Comparison of ENCODE assay signal across 16 cellular contexts in the genomic region with DNA sequence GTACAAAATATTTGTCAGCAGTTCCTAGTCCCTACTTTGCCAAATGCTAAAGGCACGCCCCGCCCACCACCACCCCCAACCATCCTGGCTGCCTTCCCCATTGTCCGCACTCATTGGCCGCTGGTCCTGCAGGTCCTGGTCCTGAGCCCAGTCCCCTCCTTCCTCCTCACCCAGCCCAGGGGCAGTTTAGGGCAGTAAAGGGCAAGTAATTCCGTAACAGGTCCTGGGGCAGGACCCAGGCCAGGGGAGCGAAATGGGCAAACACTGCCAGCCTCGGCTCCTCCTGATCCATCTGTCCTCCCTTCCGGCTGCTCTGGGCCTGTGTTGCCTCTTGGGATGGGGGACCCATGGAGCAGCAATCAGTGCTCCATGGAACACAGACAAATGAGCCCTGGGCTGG. TPM values are rescaled to one million over a fixed set of nuclear protein-coding genes. Genes with fewer than 3 reads are reported as not detected.
DNase-seq lines count a peak whose midpoint lies in the region; ATAC-seq and TF ChIP-seq lines count a peak whose summit lies in the region.
"Had no signal": no experiment of that assay in that cellular context is flagged by ENCODE, and none has a peak within 500 bp of the region (broad histone marks: within the 10 kb centered on the region; RNA-seq: fewer than 3 reads in every experiment).

No MANE protein-coding gene starts in this region.

- H3K36me3 Mint-ChIP-seq in neural crest cell (ENCODE audit: low read depth): peaks cover 14% of the 10 kb centered on the region

- H3K4me1 Mint-ChIP-seq in neural crest cell: peaks cover 22% of the 10 kb centered on the region

- H3K4me1 ChIP-seq in upper lobe of left lung: peaks cover 0 to 14% (median 9%) of the 10 kb centered on the region in 4 donors

- no peak for ATAC-seq in upper lobe of left lung (ENCODE audit: low FRiP score in 2 of 2)
- ATAC-seq in HG02759 (IDR thresholded peaks at IDR 0.05; ENCODE audit: unreplicated experiment): no peak

- H3K27ac Mint-ChIP-seq in neural crest cell (ENCODE audit: unreplicated experiment): no peak overlapping the region
- H3K27ac Mint-ChIP-seq: CD4-positive, alpha-beta T cell had no signal

- H3K27me3 ChIP-seq in H7 (ENCODE audit: control insufficient read depth, insufficient read depth, low read length) (peaks cover 2% of the 10 kb centered on the region; the same call in 1 of the 2 replicates), upper lobe of left lung (no peaks in the 10 kb centered on the region)

- no peak for TF ChIP-seq CTCF in coronary artery (IDR thresholded peaks at IDR 0.05)
- no peak for TF ChIP-seq CTCF in neural crest cell (conservative IDR thresholded peaks at IDR 0.05)
- no peak for TF ChIP-seq CTCF in upper lobe of left lung (IDR thresholded peaks at IDR 0.05)

- no peaks in the 10 kb centered on the region for H3K9me3 ChIP-seq in upper lobe of left lung
- H3K9me3 ChIP-seq: HAP-1 had no signal

- H3K36me3 ChIP-seq in H7 (replicated peaks; ENCODE audit: control insufficient read depth, insufficient read depth, low read length) (peaks cover 3% of the 10 kb centered on the region), upper lobe of left lung (no peaks in the 10 kb centered on the region)

- H3K27ac ChIP-seq in coronary artery (no peak overlapping the region), upper lobe of left lung (no peak overlapping the region)

- H3K4me3 Mint-ChIP-seq in neural crest cell: peak overlapping the region; percentile 23

- H3K4me3 ChIP-seq in H7 (ENCODE audit: insufficient read depth, low read depth, low read length) (no peak overlapping the region), coronary artery (peak overlapping the region; percentile 0), upper lobe of left lung (no peak overlapping the region)
- H3K4me3 ChIP-seq: HAP-1 had no signal

- WGBS in upper lobe of left lung, 2 donors: 71 to 87% methylated on average over 3 to 8 of the region's 8 CpGs

- peaks cover 5% of the 10 kb centered on the region for H3K9me3 Mint-ChIP-seq in neural crest cell
- H3K9me3 Mint-ChIP-seq: CD4-positive, alpha-beta T cell had no signal

- no peak for TF ChIP-seq POLR2A in upper lobe of left lung (IDR thresholded peaks at IDR 0.05)

- TF ChIP-seq EP300 in upper lobe of left lung (IDR thresholded peaks at IDR 0.05): no peak

- no peaks in the 10 kb centered on the region for H3K27me3 Mint-ChIP-seq in neural crest cell (ENCODE audit: low read depth)
- H3K27me3 Mint-ChIP-seq: CD4-positive, alpha-beta T cell had no signal

- DNase-seq in AG20443 (ENCODE audit: low spot score) (peak; percentile 2), H7 (peak; percentile 89), coronary artery (ENCODE audit: low spot score) (no peak), neural crest cell (ENCODE audit: low read depth, low spot score) (no peak), Kasumi-1 (lab: John Stamatoyannopoulos, UW) (no peak), upper lobe of left lung (no peak), cortex of kidney (lab: John Stamatoyannopoulos, UW) (no peak)
- DNase-seq: Calu3; CD4-positive, alpha-beta T cell; EL; MV-4-11; NCI-H1694 treated with DMSO at 0.1 percent for 48 hours; OCI-M1; Right ventricle myocardium superior had no signal

RNA-seq across cellular contexts. Expression of a gene that starts 6.1 kb away (rescaled TPM):
- 13.1 and 15.9 TPM in 2 replicates for total RNA-seq in H7 (2014; rRNA removed; shearing (Covaris generic))
- total RNA-seq in neural crest cell: 48.1 and 49.2 TPM in 2 replicates
- 10 to 100 TPM; 17.5 to 83.5 (median 36.5) TPM for total RNA-seq in upper lobe of left lung

RNA-seq across cellular contexts. Expression of a gene that starts 57.9 kb away (rescaled TPM):
- total RNA-seq in H7 (2014; rRNA removed; shearing (Covaris generic)): 2.7 and 4.2 TPM in 2 replicates
- total RNA-seq in neural crest cell (6.9 and 8.1 TPM in 2 replicates), upper lobe of left lung (10 to 100 TPM in 2 of 6 donors, 1 to 10 TPM in 4; 4.4 to 16.8 (median 7.7) TPM)

Comparison
In these comparisons a context has a peak if more than half of its experiments do, and no peak if none do; other contexts are left out.
1. DNase-seq: peak in AG20443 (single experiment) and H7 (single experiment); none in coronary artery (single experiment), neural crest cell (single experiment), Kasumi-1 (0 of 2), upper lobe of left lung (0 of 2) and cortex of kidney (single experiment).